15 cellular contexts compared by ENCODE assay signal in genomic region chr11:58028687-58029411, GRCh38. TPM values are rescaled to one million over a fixed set of nuclear protein-coding genes. Genes with fewer than 3 reads are reported as not detected.
A peak's percentile ranks its signal among the peaks of the same experiment; 100 is the strongest.
DNase-seq lines count a peak whose midpoint lies in the region; TF ChIP-seq lines count a peak whose summit lies in the region.
"Had no signal": no experiment of that assay in that cellular context is flagged by ENCODE, and none has a peak within 500 bp of the region (broad histone marks: within the 10 kb centered on the region; RNA-seq: fewer than 3 reads in every experiment).

No MANE protein-coding gene starts in this region.

- WGBS in urinary bladder = 27% methylated on average over 6 of the region's 6 CpGs

- POLR2A ChIA-PET in PC-9 (lab: Charles Lee; ENCODE audit: unreplicated experiment) = no interaction called here

- intact Hi-C loops in PC-9 (cut with micrococcal nuclease; ENCODE audit: unreplicated experiment) = no loop called here

- no peaks in the 10 kb centered on the region for H3K79me2 ChIP-seq in PC-9 (ENCODE audit: low read depth)

- peak overlapping the region; percentile 29 for H3K27ac ChIP-seq in urinary bladder (ENCODE audit: low read depth)
- no peak overlapping the region for H3K27ac ChIP-seq in PC-9

- H3K36me3 ChIP-seq in urinary bladder (ENCODE audit: insufficient read depth) = no peaks in the 10 kb centered on the region
- no peaks in the 10 kb centered on the region for H3K36me3 ChIP-seq in PC-9 (ENCODE audit: low read depth)

- no peaks in the 10 kb centered on the region for H3F3A ChIP-seq in PC-9 (ENCODE audit: insufficient read depth, low read depth)

- no peaks in the 10 kb centered on the region for H3K9me3 ChIP-seq in PC-9 (ENCODE audit: insufficient read depth, low read depth)

- TF ChIP-seq CTCF in PC-9 (conservative IDR thresholded peaks at IDR 0.05) = no peak

- H3K9me2 ChIP-seq in PC-9 (ENCODE audit: insufficient read depth) = no peaks in the 10 kb centered on the region

- DNase-seq in NOMO-1 treated with DMSO at 0.1 percent for 48 hours (lab: John Stamatoyannopoulos, UW; ENCODE audit: unreplicated experiment) = peak; percentile 7
- DNase-seq in NOMO-1 (lab: John Stamatoyannopoulos, UW; ENCODE audit: unreplicated experiment in 2 of 2) = no peak
- DNase-seq in fibroblast of gingiva (ENCODE audit: low read depth) = peak; percentile 11
- peak; percentile 34 for DNase-seq in midbrain (lab: John Stamatoyannopoulos, UW)
- DNase-seq in NCI-H128 (lab: John Stamatoyannopoulos, UW; ENCODE audit: unreplicated experiment) = no peak
- no peak for DNase-seq in occipital lobe (lab: John Stamatoyannopoulos, UW)
- DNase-seq in PC-9 = no peak
- DNase-seq: 8988T; activated CD8-positive, alpha-beta memory T cell treated with anti-CD3 and anti-CD28 coated beads for 24 hours; DMS79; NCI-H2171 had no signal

- H3K4me3 ChIP-seq in urinary bladder (ENCODE audit: low read depth, low read length) (no peak overlapping the region), PC-9 (no peak overlapping the region)
- H3K4me3 ChIP-seq: coronary artery, K562 had no signal

- H4K20me1 ChIP-seq in PC-9 (ENCODE audit: insufficient read depth) = no peaks in the 10 kb centered on the region

- peaks cover 6% of the 10 kb centered on the region; the same call in 1 of the 2 replicates for H3K27me3 ChIP-seq in PC-9 (ENCODE audit: insufficient read depth, low read depth)

- no peak overlapping the region for H3K4me2 ChIP-seq in PC-9

- H2AFZ ChIP-seq in PC-9 = no peak overlapping the region

- CTCF ChIA-PET in PC-9 (lab: Charles Lee) = no interaction called here

- H3K4me1 ChIP-seq in urinary bladder (ENCODE audit: insufficient read depth) (peaks cover 1% of the 10 kb centered on the region), PC-9 (replicated peaks; ENCODE audit: insufficient read depth) (no peaks in the 10 kb centered on the region)

- no TSS peak for BruUV-seq in PC-9 (replicated peaks; lab: Mats Ljungman, UMichigan)

RNA-seq across cellular contexts. Expression of gene OR6Q1, which starts 1.9 kb away (rescaled TPM):
- total RNA-seq in urinary bladder (not detected), occipital lobe (not detected), PC-9 (2021) (not detected in 2 replicates)
- not detected for polyA plus RNA-seq in urinary bladder
- total RNA-seq: K562, lower leg skin had no signal
- polyA plus RNA-seq: K562 had no signal

RNA-seq across cellular contexts. Expression of gene OR9Q1, which starts 5.2 kb away (rescaled TPM):
- total RNA-seq in urinary bladder (not detected), occipital lobe (not detected), PC-9 (2021) (not detected in 2 replicates)
- not detected for polyA plus RNA-seq in urinary bladder
- total RNA-seq: K562, lower leg skin had no signal
- polyA plus RNA-seq: K562 had no signal

Comparison
In these comparisons a context has a peak if more than half of its experiments do, and no peak if none do; other contexts are left out.
1. DNase-seq: peak in NOMO-1 treated with DMSO at 0.1 percent for 48 hours (single experiment), fibroblast of gingiva (single experiment) and midbrain (single experiment); none in NOMO-1 (0 of 2), NCI-H128 (single experiment), occipital lobe (single experiment) and PC-9 (0 of 2).